ENCODE assay signal across 1 cellular context in the genomic region with DNA sequence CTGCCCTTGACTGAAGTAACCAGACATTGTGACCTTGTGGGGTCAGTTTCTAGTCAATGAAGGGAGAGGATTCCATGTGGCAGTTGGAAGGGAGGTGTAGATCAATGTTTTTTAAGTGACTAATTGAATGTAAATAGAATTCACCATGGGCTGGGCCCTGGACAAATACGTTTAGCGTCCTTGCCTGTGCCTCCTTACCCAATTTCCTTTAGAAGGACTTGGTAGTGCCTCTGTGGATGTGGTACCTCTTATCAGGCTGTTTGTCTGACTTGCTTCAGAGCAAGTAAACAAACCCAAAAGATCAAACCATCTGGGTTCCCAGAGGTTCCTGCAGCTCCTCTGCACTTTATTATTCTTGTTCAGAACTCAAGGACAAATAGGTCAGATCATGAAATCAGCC.
A peak's percentile ranks its signal among the peaks of the same experiment; 100 is the strongest.
TF ChIP-seq lines count a peak whose summit lies in the region.

No MANE protein-coding gene starts in this region.

TF ChIP-seq in HepG2, 621 proteins besides CTCF, POLR2A, EP300 and RAD21 (continued from another document and continues in another):
- TF ChIP-seq, protein P1, sequence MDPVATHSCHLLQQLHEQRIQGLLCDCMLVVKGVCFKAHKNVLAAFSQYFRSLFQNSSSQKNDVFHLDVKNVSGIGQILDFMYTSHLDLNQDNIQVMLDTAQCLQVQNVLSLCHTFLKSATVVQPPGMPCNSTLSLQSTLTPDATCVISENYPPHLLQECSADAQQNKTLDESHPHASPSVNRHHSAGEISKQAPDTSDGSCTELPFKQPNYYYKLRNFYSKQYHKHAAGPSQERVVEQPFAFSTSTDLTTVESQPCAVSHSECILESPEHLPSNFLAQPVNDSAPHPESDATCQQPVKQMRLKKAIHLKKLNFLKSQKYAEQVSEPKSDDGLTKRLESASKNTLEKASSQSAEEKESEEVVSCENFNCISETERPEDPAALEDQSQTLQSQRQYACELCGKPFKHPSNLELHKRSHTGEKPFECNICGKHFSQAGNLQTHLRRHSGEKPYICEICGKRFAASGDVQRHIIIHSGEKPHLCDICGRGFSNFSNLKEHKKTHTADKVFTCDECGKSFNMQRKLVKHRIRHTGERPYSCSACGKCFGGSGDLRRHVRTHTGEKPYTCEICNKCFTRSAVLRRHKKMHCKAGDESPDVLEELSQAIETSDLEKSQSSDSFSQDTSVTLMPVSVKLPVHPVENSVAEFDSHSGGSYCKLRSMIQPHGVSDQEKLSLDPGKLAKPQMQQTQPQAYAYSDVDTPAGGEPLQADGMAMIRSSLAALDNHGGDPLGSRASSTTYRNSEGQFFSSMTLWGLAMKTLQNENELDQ (CRISPR knock-in tag; IDR thresholded peaks at IDR 0.05; ENCODE audit: borderline replicate concordance): no peak
- no peak for TF ChIP-seq ZSCAN21 (CRISPR knock-in tag; IDR thresholded peaks at IDR 0.05; ENCODE audit: borderline replicate concordance)
- no peak for TF ChIP-seq NAIF1 (CRISPR knock-in tag; IDR thresholded peaks at IDR 0.05; ENCODE audit: borderline replicate concordance)
- no peak for TF ChIP-seq ZNF776 (CRISPR knock-in tag; IDR thresholded peaks at IDR 0.05)
- no peak for TF ChIP-seq ARNTL (CRISPR knock-in tag; IDR thresholded peaks at IDR 0.05)
- no peak for TF ChIP-seq AFF4 (CRISPR knock-in tag; IDR thresholded peaks at IDR 0.05)
- TF ChIP-seq KAT7 (CRISPR knock-in tag; IDR thresholded peaks at IDR 0.05; ENCODE audit: borderline replicate concordance): no peak
- TF ChIP-seq KMT2A (CRISPR knock-in tag; IDR thresholded peaks at IDR 0.05): no peak
- TF ChIP-seq ZNF292 (CRISPR knock-in tag; IDR thresholded peaks at IDR 0.05; ENCODE audit: borderline replicate concordance, low read depth): no peak
- TF ChIP-seq ZNF543 (CRISPR knock-in tag; IDR thresholded peaks at IDR 0.05): no peak
- TF ChIP-seq, protein P2, sequence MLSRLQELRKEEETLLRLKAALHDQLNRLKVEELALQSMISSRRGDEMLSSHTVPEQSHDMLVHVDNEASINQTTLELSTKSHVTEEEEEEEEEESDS (CRISPR knock-in tag; IDR thresholded peaks at IDR 0.05; ENCODE audit: borderline replicate concordance): no peak
- no peak for TF ChIP-seq EZH2 (conservative IDR thresholded peaks at IDR 0.05; ENCODE audit: low read depth, low read length)
- TF ChIP-seq NRL (CRISPR knock-in tag; IDR thresholded peaks at IDR 0.05; ENCODE audit: borderline replicate concordance): no peak
- TF ChIP-seq ZBTB20 (CRISPR knock-in tag; IDR thresholded peaks at IDR 0.05; ENCODE audit: borderline replicate concordance, low read depth): no peak
- no peak for TF ChIP-seq ZNF138 (CRISPR knock-in tag; IDR thresholded peaks at IDR 0.05; ENCODE audit: low read depth)
- TF ChIP-seq TCF12 (IDR thresholded peaks at IDR 0.05): no peak
- TF ChIP-seq TCF12 (CRISPR knock-in tag; IDR thresholded peaks at IDR 0.05): no peak
- TF ChIP-seq ATF7 (IDR thresholded peaks at IDR 0.05): no peak
- TF ChIP-seq ATF7 (CRISPR knock-in tag; IDR thresholded peaks at IDR 0.05): no peak
- no peak for TF ChIP-seq ZNF605 (CRISPR knock-in tag; IDR thresholded peaks at IDR 0.05)
- TF ChIP-seq ZNF224 (CRISPR knock-in tag; IDR thresholded peaks at IDR 0.05): no peak
- TF ChIP-seq DNMT3B (CRISPR knock-in tag; conservative IDR thresholded peaks at IDR 0.05): no peak
- TF ChIP-seq REL (CRISPR knock-in tag; conservative IDR thresholded peaks at IDR 0.05): no peak
- TF ChIP-seq HIC2 (CRISPR knock-in tag; IDR thresholded peaks at IDR 0.05; ENCODE audit: low read depth): no peak
- TF ChIP-seq TFAP4 (IDR thresholded peaks at IDR 0.05; ENCODE audit: borderline replicate concordance, low read depth): no peak
- no peak for TF ChIP-seq ZNF75D (CRISPR knock-in tag; IDR thresholded peaks at IDR 0.05; ENCODE audit: borderline replicate concordance)
- TF ChIP-seq SIN3B (IDR thresholded peaks at IDR 0.05; ENCODE audit: low read length): no peak
- TF ChIP-seq ZFP36L2 (CRISPR knock-in tag; IDR thresholded peaks at IDR 0.05): no peak
- no peak for TF ChIP-seq CBX1 (IDR thresholded peaks at IDR 0.05; ENCODE audit: low read depth)
- TF ChIP-seq ZNF550 (CRISPR knock-in tag; IDR thresholded peaks at IDR 0.05; ENCODE audit: borderline replicate concordance): no peak
- TF ChIP-seq, protein P3, sequence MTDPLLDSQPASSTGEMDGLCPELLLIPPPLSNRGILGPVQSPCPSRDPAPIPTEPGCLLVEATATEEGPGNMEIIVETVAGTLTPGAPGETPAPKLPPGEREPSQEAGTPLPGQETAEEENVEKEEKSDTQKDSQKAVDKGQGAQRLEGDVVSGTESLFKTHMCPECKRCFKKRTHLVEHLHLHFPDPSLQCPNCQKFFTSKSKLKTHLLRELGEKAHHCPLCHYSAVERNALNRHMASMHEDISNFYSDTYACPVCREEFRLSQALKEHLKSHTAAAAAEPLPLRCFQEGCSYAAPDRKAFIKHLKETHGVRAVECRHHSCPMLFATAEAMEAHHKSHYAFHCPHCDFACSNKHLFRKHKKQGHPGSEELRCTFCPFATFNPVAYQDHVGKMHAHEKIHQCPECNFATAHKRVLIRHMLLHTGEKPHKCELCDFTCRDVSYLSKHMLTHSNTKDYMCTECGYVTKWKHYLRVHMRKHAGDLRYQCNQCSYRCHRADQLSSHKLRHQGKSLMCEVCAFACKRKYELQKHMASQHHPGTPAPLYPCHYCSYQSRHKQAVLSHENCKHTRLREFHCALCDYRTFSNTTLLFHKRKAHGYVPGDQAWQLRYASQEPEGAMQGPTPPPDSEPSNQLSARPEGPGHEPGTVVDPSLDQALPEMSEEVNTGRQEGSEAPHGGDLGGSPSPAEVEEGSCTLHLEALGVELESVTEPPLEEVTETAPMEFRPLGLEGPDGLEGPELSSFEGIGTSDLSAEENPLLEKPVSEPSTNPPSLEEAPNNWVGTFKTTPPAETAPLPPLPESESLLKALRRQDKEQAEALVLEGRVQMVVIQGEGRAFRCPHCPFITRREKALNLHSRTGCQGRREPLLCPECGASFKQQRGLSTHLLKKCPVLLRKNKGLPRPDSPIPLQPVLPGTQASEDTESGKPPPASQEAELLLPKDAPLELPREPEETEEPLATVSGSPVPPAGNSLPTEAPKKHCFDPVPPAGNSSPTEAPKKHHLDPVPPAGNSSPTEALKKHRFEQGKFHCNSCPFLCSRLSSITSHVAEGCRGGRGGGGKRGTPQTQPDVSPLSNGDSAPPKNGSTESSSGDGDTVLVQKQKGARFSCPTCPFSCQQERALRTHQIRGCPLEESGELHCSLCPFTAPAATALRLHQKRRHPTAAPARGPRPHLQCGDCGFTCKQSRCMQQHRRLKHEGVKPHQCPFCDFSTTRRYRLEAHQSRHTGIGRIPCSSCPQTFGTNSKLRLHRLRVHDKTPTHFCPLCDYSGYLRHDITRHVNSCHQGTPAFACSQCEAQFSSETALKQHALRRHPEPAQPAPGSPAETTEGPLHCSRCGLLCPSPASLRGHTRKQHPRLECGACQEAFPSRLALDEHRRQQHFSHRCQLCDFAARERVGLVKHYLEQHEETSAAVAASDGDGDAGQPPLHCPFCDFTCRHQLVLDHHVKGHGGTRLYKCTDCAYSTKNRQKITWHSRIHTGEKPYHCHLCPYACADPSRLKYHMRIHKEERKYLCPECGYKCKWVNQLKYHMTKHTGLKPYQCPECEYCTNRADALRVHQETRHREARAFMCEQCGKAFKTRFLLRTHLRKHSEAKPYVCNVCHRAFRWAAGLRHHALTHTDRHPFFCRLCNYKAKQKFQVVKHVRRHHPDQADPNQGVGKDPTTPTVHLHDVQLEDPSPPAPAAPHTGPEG (CRISPR knock-in tag; IDR thresholded peaks at IDR 0.05): peak; percentile 91
- TF ChIP-seq KLF13 (CRISPR knock-in tag; IDR thresholded peaks at IDR 0.05): no peak
- TF ChIP-seq PCBP2 (optimal IDR thresholded peaks at IDR 0.05; ENCODE audit: low read depth, low read length, poor library complexity, severe bottlenecking): no peak
- TF ChIP-seq HMGA1 (CRISPR knock-in tag; conservative IDR thresholded peaks at IDR 0.05): no peak
- no peak for TF ChIP-seq SP5 (CRISPR knock-in tag; IDR thresholded peaks at IDR 0.05; ENCODE audit: borderline replicate concordance, low read depth)
- TF ChIP-seq, protein P4, sequence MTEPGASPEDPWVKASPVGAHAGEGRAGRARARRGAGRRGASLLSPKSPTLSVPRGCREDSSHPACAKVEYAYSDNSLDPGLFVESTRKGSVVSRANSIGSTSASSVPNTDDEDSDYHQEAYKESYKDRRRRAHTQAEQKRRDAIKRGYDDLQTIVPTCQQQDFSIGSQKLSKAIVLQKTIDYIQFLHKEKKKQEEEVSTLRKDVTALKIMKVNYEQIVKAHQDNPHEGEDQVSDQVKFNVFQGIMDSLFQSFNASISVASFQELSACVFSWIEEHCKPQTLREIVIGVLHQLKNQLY (CRISPR knock-in tag; IDR thresholded peaks at IDR 0.05): no peak; the same call in 1 of the 2 replicates
- no peak for TF ChIP-seq JDP2 (CRISPR knock-in tag; IDR thresholded peaks at IDR 0.05; ENCODE audit: borderline replicate concordance)
- no peak for TF ChIP-seq RNF2 (conservative IDR thresholded peaks at IDR 0.05; ENCODE audit: low read depth)
- TF ChIP-seq SOX5 (CRISPR knock-in tag; IDR thresholded peaks at IDR 0.05; ENCODE audit: borderline replicate concordance): peak; percentile 14; the same call in 1 of the 2 replicates
- 0 out of 2 replicates have a peak, but pooled peaks have one; percentile 47 for TF ChIP-seq TCF7L2 (IDR thresholded peaks at IDR 0.05; ENCODE audit: low read depth, low read length)
- no peak for TF ChIP-seq MAFF (IDR thresholded peaks at IDR 0.05; ENCODE audit: low read depth, low read length)
- peak; percentile 37; the same call in 1 of the 2 replicates for TF ChIP-seq CEBPB (IDR thresholded peaks at IDR 0.05; ENCODE audit: borderline replicate concordance, low read depth, low read length)
- peak; percentile 67; the same call in 1 of the 2 replicates for TF ChIP-seq ZBTB10 (CRISPR knock-in tag; IDR thresholded peaks at IDR 0.05; ENCODE audit: borderline replicate concordance)
- TF ChIP-seq STAG1 (CRISPR knock-in tag; IDR thresholded peaks at IDR 0.05): no peak
- no peak for TF ChIP-seq ZNF547 (CRISPR knock-in tag; IDR thresholded peaks at IDR 0.05)
- TF ChIP-seq FIP1L1 (IDR thresholded peaks at IDR 0.05; ENCODE audit: borderline replicate concordance, insufficient read depth, low read depth, low read length): no peak
- TF ChIP-seq NR2C2 (CRISPR knock-in tag; IDR thresholded peaks at IDR 0.05; ENCODE audit: borderline replicate concordance): peak; percentile 78; the same call in 1 of the 2 replicates
